25 cellular contexts compared by ENCODE assay signal in the genomic region with DNA sequence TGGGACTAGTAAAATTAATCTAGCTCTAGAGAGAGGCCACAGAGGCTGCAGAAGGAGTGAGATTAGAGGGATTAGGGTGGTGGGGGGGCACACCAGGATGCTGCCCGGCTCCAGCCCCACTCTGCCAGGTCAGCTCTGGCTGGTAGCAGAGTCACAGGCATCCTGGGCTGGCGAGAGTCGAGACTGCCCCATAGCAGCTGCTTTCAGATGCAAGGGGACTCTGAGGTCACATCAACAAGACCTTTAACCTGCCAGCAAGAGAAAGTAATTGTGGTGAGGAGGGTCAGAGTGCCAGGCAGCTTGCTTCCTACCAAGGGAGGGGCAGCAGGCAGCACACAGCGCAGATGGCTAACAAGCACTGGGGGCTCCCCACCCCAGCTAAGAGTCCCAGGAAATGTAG. TPM values are rescaled to one million over a fixed set of nuclear protein-coding genes. Genes with fewer than 3 reads are reported as not detected.
DNase-seq lines count a peak whose midpoint lies in the region; ATAC-seq and TF ChIP-seq lines count a peak whose summit lies in the region.
"Had no signal": no experiment of that assay in that cellular context is flagged by ENCODE, and none has a peak within 500 bp of the region (broad histone marks: within the 10 kb centered on the region; RNA-seq: fewer than 3 reads in every experiment).

No MANE protein-coding gene starts in this region.

- peaks cover 62% of the 10 kb centered on the region for H3K4me1 ChIP-seq in GM23338 (ENCODE audit: insufficient read depth)
- H3K4me1 ChIP-seq: parathyroid adenoma had no signal

- H3K4me1 Mint-ChIP-seq in GM23338 (peaks cover 77% of the 10 kb centered on the region), brain (peaks cover 82% of the 10 kb centered on the region)
- H3K4me1 Mint-ChIP-seq: natural killer cell had no signal

- H3K27me3 Mint-ChIP-seq in GM23338 (ENCODE audit: insufficient read depth, low read depth, poor library complexity) (peaks cover 13% of the 10 kb centered on the region), brain (peaks cover 48% of the 10 kb centered on the region)

- peak; percentile 6 for ATAC-seq in GM23338
- no peak for ATAC-seq in HG03045 (IDR thresholded peaks at IDR 0.05; ENCODE audit: unreplicated experiment)
- ATAC-seq: activated naive CD4-positive, alpha-beta T cell treated with anti-CD3 and anti-CD28 coated beads, Interleukin-2, amount 50 U/mL, for 72 hours; K562; natural killer cell had no signal

- no peak for TF ChIP-seq CTCF in GM23338 (conservative IDR thresholded peaks at IDR 0.05; ENCODE audit: low read depth in 2 of 2)
- TF ChIP-seq CTCF in brain (conservative IDR thresholded peaks at IDR 0.05) = no peak
- TF ChIP-seq CTCF in GM10266 (IDR thresholded peaks at IDR 0.05; ENCODE audit: control insufficient read depth, insufficient read depth, low read depth, missing control alignments) = no peak

- H3K27ac Mint-ChIP-seq in GM23338 (peak overlapping the region; percentile 86), brain (peak overlapping the region in 3 of 5 experiments; percentile 58 to 77 (median 70))
- H3K27ac Mint-ChIP-seq: activated CD4-positive, alpha-beta T cell treated with anti-CD3 and anti-CD28 coated beads, Interleukin-2, amount 10 ng/mL, durations not matched to agents 7 days and 5 days; activated naive CD4-positive, alpha-beta T cell treated with anti-CD3 and anti-CD28 coated beads, Interleukin-2, amount 50 U/mL, for 72 hours; memory B cell; natural killer cell; T-helper 1 cell treated with Interleukin-12 subunit alpha and Interleukin-12 subunit beta and Interleukin-4 antibody, amounts not matched to agents 30 μg/mL and 1 μg/mL, for 36 hours had no signal

- DNase-seq in GM23338 (ENCODE audit: low spot score) = no peak
- DNase-seq in NCI-H524 treated with DMSO at 0.1 percent for 48 hours (lab: John Stamatoyannopoulos, UW) = peak; percentile 81
- DNase-seq in myocyte (ENCODE audit: low read depth) = peak; percentile 20
- no peak for DNase-seq in GM10266 (ENCODE audit: extremely low spot score)
- no peak for DNase-seq in NCI-H1436 (lab: John Stamatoyannopoulos, UW)
- DNase-seq in iPS-NIHi11 (ENCODE audit: low spot score) = no peak
- DNase-seq: activated CD4-positive, alpha-beta T cell treated with anti-CD3 and anti-CD28 coated beads, Interleukin-2, amount 10 ng/mL, durations not matched to agents 7 days and 5 days; aorta; cerebellar nuclear complex; hippocampal formation; islet precursor cell; MM.1S; natural killer cell; NCI-H1417 treated with DMSO at 0.1 percent for 48 hours; NCI-H2171 had no signal

- H3K27ac ChIP-seq in GM23338 (ENCODE audit: low read depth) = no peak overlapping the region; the same call in 1 of the 2 replicates
- H3K27ac ChIP-seq: epithelial cell of prostate, parathyroid adenoma, SJSA1, suprapubic skin had no signal

- H3K4me3 ChIP-seq in GM23338 = no peak overlapping the region
- H3K4me3 ChIP-seq: K562, SJSA1, suprapubic skin had no signal

- H3K4me2 ChIP-seq in GM23338 = peak overlapping the region; percentile 74

- peaks cover 42% of the 10 kb centered on the region; the same call in 1 of the 2 replicates for H4K20me1 ChIP-seq in GM23338 (replicated peaks; ENCODE audit: insufficient read depth)

- H3K36me3 ChIP-seq in GM23338 (ENCODE audit: insufficient read depth) = no peaks in the 10 kb centered on the region
- H3K36me3 ChIP-seq: SJSA1, suprapubic skin had no signal

- H3K36me3 Mint-ChIP-seq in GM23338 (ENCODE audit: low read depth) = no peaks in the 10 kb centered on the region; the same call in 2 of the 3 replicates
- H3K36me3 Mint-ChIP-seq in brain = no peaks in the 10 kb centered on the region
- H3K36me3 Mint-ChIP-seq: activated naive CD4-positive, alpha-beta T cell treated with anti-CD3 and anti-CD28 coated beads, Interleukin-2, amount 50 U/mL, for 72 hours; memory B cell; natural killer cell had no signal

- H3K79me2 ChIP-seq in GM23338 (replicated peaks; ENCODE audit: insufficient read depth) = peaks cover 97% of the 10 kb centered on the region

- H3K27me3 ChIP-seq in GM23338 (ENCODE audit: insufficient read depth) = no peaks in the 10 kb centered on the region
- H3K27me3 ChIP-seq: SJSA1 had no signal

- H3K9me2 ChIP-seq in GM23338 (ENCODE audit: insufficient read depth) = no peaks in the 10 kb centered on the region

- H3F3A ChIP-seq in GM23338 (replicated peaks; ENCODE audit: low read depth) = no peaks in the 10 kb centered on the region

- no peak overlapping the region for H2AFZ ChIP-seq in GM23338
- H2AFZ ChIP-seq: parathyroid adenoma had no signal

- H3K9me3 Mint-ChIP-seq in GM23338 (no peaks in the 10 kb centered on the region), brain (peaks cover 0 to 4% (median 0%) of the 10 kb centered on the region in 5 experiments)
- H3K9me3 Mint-ChIP-seq: activated CD4-positive, alpha-beta T cell treated with anti-CD3 and anti-CD28 coated beads, Interleukin-2, amount 10 ng/mL, durations not matched to agents 7 days and 5 days; activated naive CD4-positive, alpha-beta T cell treated with anti-CD3 and anti-CD28 coated beads, Interleukin-2, amount 50 U/mL, for 72 hours; memory B cell; natural killer cell; T-helper 1 cell treated with Interleukin-12 subunit alpha and Interleukin-12 subunit beta and Interleukin-4 antibody, amounts not matched to agents 30 μg/mL and 1 μg/mL, for 36 hours had no signal

- H3K4me3 Mint-ChIP-seq in GM23338 (peak overlapping the region; percentile 25; the same call in 1 of the 3 replicates), brain (no peak overlapping the region)
- H3K4me3 Mint-ChIP-seq: activated CD4-positive, alpha-beta T cell treated with anti-CD3 and anti-CD28 coated beads, Interleukin-2, amount 10 ng/mL, durations not matched to agents 7 days and 5 days; memory B cell; natural killer cell; T-helper 1 cell treated with Interleukin-12 subunit alpha and Interleukin-12 subunit beta and Interleukin-4 antibody, amounts not matched to agents 30 μg/mL and 1 μg/mL, for 36 hours had no signal

TF ChIP-seq in GM23338, 12 proteins besides CTCF, POLR2A, EP300 and RAD21:
- TF ChIP-seq NANOG (IDR thresholded peaks at IDR 0.05; ENCODE audit: borderline replicate concordance) = no peak
- TF ChIP-seq, protein P1, sequence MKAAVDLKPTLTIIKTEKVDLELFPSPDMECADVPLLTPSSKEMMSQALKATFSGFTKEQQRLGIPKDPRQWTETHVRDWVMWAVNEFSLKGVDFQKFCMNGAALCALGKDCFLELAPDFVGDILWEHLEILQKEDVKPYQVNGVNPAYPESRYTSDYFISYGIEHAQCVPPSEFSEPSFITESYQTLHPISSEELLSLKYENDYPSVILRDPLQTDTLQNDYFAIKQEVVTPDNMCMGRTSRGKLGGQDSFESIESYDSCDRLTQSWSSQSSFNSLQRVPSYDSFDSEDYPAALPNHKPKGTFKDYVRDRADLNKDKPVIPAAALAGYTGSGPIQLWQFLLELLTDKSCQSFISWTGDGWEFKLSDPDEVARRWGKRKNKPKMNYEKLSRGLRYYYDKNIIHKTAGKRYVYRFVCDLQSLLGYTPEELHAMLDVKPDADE (IDR thresholded peaks at IDR 0.05) = no peak

RNA-seq across cellular contexts. Expression of a gene that starts 7.5 kb away (rescaled TPM):
- total RNA-seq in GM23338 (2014; rRNA removed; shearing (Covaris generic)) = 32.2 and 34.4 TPM in 2 replicates
- polyA plus RNA-seq in GM23338 (2016; fragmentation: Nextera tagmentation; extraction: Ambion mirVana) (10.9 and 11.0 TPM in 2 replicates), brain (ENCODE audit: insufficient read depth, low read depth, low replicate concordance) (13.4 TPM)
- 0.10 and 0.70 TPM in 2 replicates for total RNA-seq in myocyte
- 0.26 TPM for polyA plus RNA-seq in myocyte (2012)
- total RNA-seq: activated CD4-positive, alpha-beta T cell treated with anti-CD3 and anti-CD28 coated beads, Interleukin-2, amount 10 ng/mL, durations not matched to agents 7 days and 5 days; natural killer cell had no signal

Comparison
In these comparisons a context has a peak if more than half of its experiments do, and no peak if none do; other contexts are left out.
1. DNase-seq: peak in NCI-H524 treated with DMSO at 0.1 percent for 48 hours (single experiment) and myocyte (single experiment); none in GM23338 (single experiment), GM10266 (single experiment), NCI-H1436 (single experiment) and iPS-NIHi11 (single experiment).
2. RNA of a gene that starts 7.5 kb away (total RNA-seq): 32.2 to 34.4 TPM in GM23338; 0.10 to 0.70 TPM in myocyte; every median in the first group is over 10 times any median in the second.